Comparison of ENCODE assay signal across 2 cellular contexts in the genomic region with DNA sequence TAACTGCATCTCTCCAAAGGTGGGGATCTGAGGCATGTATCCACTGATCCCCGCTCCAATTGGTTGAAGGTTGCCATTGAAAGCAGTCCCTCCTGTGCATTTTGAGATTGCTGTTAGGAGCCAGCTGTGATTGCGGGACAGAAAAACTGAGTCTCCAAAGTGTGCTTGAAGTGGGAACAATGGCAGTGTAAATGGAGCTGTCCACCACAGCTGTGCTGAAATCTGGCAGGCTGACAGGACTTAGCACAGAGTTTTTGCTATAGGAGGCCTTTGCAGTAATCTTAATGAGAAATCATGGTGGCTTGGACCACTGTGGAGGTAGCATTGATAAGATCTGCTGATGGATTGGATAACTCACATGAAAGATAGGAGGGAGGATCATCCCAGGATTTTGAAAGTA.
TF ChIP-seq lines count a peak whose summit lies in the region.

No MANE protein-coding gene starts in this region.

TF ChIP-seq in HCT116, 20 proteins besides CTCF, POLR2A, EP300 and RAD21 (continued from another document):
- peak; percentile 66 for TF ChIP-seq REST (IDR thresholded peaks at IDR 0.05; ENCODE audit: low read depth)
- no peak for TF ChIP-seq ZNF274 (IDR thresholded peaks at IDR 0.05; ENCODE audit: low read depth, low read length)
- no peak for TF ChIP-seq POLR2AphosphoS5 (IDR thresholded peaks at IDR 0.05; ENCODE audit: low read depth, low read length)
- no peak for TF ChIP-seq YY1 (IDR thresholded peaks at IDR 0.05; ENCODE audit: extremely low read depth, insufficient replicate concordance, low read depth, low read length)

TF ChIP-seq in WTC11, 78 proteins besides CTCF, POLR2A, EP300 and RAD21 (continued from another document):
- TF ChIP-seq, protein P1, sequence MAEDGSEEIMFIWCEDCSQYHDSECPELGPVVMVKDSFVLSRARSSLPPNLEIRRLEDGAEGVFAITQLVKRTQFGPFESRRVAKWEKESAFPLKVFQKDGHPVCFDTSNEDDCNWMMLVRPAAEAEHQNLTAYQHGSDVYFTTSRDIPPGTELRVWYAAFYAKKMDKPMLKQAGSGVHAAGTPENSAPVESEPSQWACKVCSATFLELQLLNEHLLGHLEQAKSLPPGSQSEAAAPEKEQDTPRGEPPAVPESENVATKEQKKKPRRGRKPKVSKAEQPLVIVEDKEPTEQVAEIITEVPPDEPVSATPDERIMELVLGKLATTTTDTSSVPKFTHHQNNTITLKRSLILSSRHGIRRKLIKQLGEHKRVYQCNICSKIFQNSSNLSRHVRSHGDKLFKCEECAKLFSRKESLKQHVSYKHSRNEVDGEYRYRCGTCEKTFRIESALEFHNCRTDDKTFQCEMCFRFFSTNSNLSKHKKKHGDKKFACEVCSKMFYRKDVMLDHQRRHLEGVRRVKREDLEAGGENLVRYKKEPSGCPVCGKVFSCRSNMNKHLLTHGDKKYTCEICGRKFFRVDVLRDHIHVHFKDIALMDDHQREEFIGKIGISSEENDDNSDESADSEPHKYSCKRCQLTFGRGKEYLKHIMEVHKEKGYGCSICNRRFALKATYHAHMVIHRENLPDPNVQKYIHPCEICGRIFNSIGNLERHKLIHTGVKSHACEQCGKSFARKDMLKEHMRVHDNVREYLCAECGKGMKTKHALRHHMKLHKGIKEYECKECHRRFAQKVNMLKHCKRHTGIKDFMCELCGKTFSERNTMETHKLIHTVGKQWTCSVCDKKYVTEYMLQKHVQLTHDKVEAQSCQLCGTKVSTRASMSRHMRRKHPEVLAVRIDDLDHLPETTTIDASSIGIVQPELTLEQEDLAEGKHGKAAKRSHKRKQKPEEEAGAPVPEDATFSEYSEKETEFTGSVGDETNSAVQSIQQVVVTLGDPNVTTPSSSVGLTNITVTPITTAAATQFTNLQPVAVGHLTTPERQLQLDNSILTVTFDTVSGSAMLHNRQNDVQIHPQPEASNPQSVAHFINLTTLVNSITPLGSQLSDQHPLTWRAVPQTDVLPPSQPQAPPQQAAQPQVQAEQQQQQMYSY (CRISPR knock-in tag; IDR thresholded peaks at IDR 0.05): no peak
- TF ChIP-seq CDX4 (CRISPR knock-in tag; IDR thresholded peaks at IDR 0.05; ENCODE audit: borderline replicate concordance): no peak
- TF ChIP-seq ATF2 (CRISPR knock-in tag; IDR thresholded peaks at IDR 0.05; ENCODE audit: borderline replicate concordance, low read depth): no peak
- TF ChIP-seq CREB1 (CRISPR knock-in tag; IDR thresholded peaks at IDR 0.05): no peak
- no peak for TF ChIP-seq MXD4 (CRISPR knock-in tag; IDR thresholded peaks at IDR 0.05; ENCODE audit: borderline replicate concordance)
- no peak for TF ChIP-seq TEAD4 (CRISPR knock-in tag; IDR thresholded peaks at IDR 0.05)
